1 cellular context compared by ENCODE assay signal in genomic region chr1:37595440-37596181, GRCh38.
TF ChIP-seq lines count a peak whose summit lies in the region.

Gene GNL2 (minus strand): TSS chr1:37595937. CDS start chr1:37595822, 115 bp downstream.

TF ChIP-seq in K562, 482 proteins besides CTCF, POLR2A, EP300 and RAD21 (continued from another document and continues in another):
- 0 out of 2 replicates have a peak, but pooled peaks have one; percentile 70 for TF ChIP-seq ZBTB43 (CRISPR knock-in tag; IDR thresholded peaks at IDR 0.05)
- TF ChIP-seq ATF7 (IDR thresholded peaks at IDR 0.05): peak; percentile 93
- TF ChIP-seq ILK (tag; IDR thresholded peaks at IDR 0.05; ENCODE audit: borderline replicate concordance, low read depth): no peak
- no peak for TF ChIP-seq ZNF407 (IDR thresholded peaks at IDR 0.05; ENCODE audit: low read depth)
- no peak for TF ChIP-seq ZNF41 (CRISPR knock-in tag; conservative IDR thresholded peaks at IDR 0.05)
- TF ChIP-seq NCOR1 (IDR thresholded peaks at IDR 0.05): no peak
- no peak for TF ChIP-seq ZNF561 (CRISPR knock-in tag; conservative IDR thresholded peaks at IDR 0.05)
- no peak for TF ChIP-seq TRIM28 (IDR thresholded peaks at IDR 0.05)
- no peak for TF ChIP-seq TFE3 (CRISPR knock-in tag; IDR thresholded peaks at IDR 0.05)
- no peak for TF ChIP-seq ZNF140 (CRISPR knock-in tag; IDR thresholded peaks at IDR 0.05)
- no peak for TF ChIP-seq NUFIP1 (IDR thresholded peaks at IDR 0.05; ENCODE audit: partially characterized antibody)
- no peak for TF ChIP-seq RUNX1 (IDR thresholded peaks at IDR 0.05; ENCODE audit: low read depth)
- peak; percentile 93 for TF ChIP-seq L3MBTL2 (IDR thresholded peaks at IDR 0.05)
- TF ChIP-seq MXD1 (CRISPR knock-in tag; IDR thresholded peaks at IDR 0.05; ENCODE audit: borderline replicate concordance, poor library complexity, severe bottlenecking): peak; percentile 93
- TF ChIP-seq ZNF217 (CRISPR knock-in tag; IDR thresholded peaks at IDR 0.05): no peak
- peak; percentile 77 for TF ChIP-seq POLR2H (tag; IDR thresholded peaks at IDR 0.05; ENCODE audit: low read depth)
- TF ChIP-seq RBM17 (IDR thresholded peaks at IDR 0.05; ENCODE audit: borderline replicate concordance, low read depth, low read length): no peak
- no peak for TF ChIP-seq ERF (CRISPR knock-in tag; IDR thresholded peaks at IDR 0.05)
- no peak for TF ChIP-seq SMARCC2 (IDR thresholded peaks at IDR 0.05; ENCODE audit: low read depth)
- TF ChIP-seq NR4A1 (CRISPR knock-in tag; IDR thresholded peaks at IDR 0.05): no peak
- TF ChIP-seq NR4A1 (tag; IDR thresholded peaks at IDR 0.05): no peak; the same call in 1 of the 2 replicates
- no peak for TF ChIP-seq NR2F6 (CRISPR knock-in tag; IDR thresholded peaks at IDR 0.05)
- TF ChIP-seq HBP1 (CRISPR knock-in tag; IDR thresholded peaks at IDR 0.05): 0 out of 2 replicates have a peak, but pooled peaks have one; percentile 47
- peak; percentile 27; the same call in 1 of the 2 replicates for TF ChIP-seq TCF3 (CRISPR knock-in tag; IDR thresholded peaks at IDR 0.05)
- TF ChIP-seq EP400 (IDR thresholded peaks at IDR 0.05): peak; percentile 100
- TF ChIP-seq ZFP36 (IDR thresholded peaks at IDR 0.05; ENCODE audit: low read depth, low read length, partially characterized antibody): no peak
- TF ChIP-seq ID3 (CRISPR knock-in tag; IDR thresholded peaks at IDR 0.05): no peak
- peak; percentile 75; the same call in 1 of the 2 replicates for TF ChIP-seq ID3 (tag; IDR thresholded peaks at IDR 0.05)
- TF ChIP-seq HSF4 (CRISPR knock-in tag; IDR thresholded peaks at IDR 0.05; ENCODE audit: borderline replicate concordance): no peak
- TF ChIP-seq ZNF57 (CRISPR knock-in tag; IDR thresholded peaks at IDR 0.05): no peak
- no peak for TF ChIP-seq KDM1A (IDR thresholded peaks at IDR 0.05)
- no peak for TF ChIP-seq MTF1 (CRISPR knock-in tag; IDR thresholded peaks at IDR 0.05; ENCODE audit: borderline replicate concordance)
- TF ChIP-seq NFRKB (IDR thresholded peaks at IDR 0.05; ENCODE audit: low read depth): peak; percentile 71; the same call in 1 of the 2 replicates
- TF ChIP-seq EGR1 (conservative IDR thresholded peaks at IDR 0.05): peak; percentile 94
- TF ChIP-seq SNRNP70 (optimal IDR thresholded peaks at IDR 0.05; ENCODE audit: low read depth, low read length): no peak
- peak; percentile 95 for TF ChIP-seq TFAP4 (CRISPR knock-in tag; IDR thresholded peaks at IDR 0.05; ENCODE audit: borderline replicate concordance)
- TF ChIP-seq ZNF384 (IDR thresholded peaks at IDR 0.05; ENCODE audit: low read depth, low read length): 0 out of 2 replicates have a peak, but pooled peaks have one; percentile 17
- TF ChIP-seq SFPQ (IDR thresholded peaks at IDR 0.05; ENCODE audit: low read depth, low read length): no peak
- TF ChIP-seq ZNF263 (CRISPR knock-in tag; IDR thresholded peaks at IDR 0.05; ENCODE audit: borderline replicate concordance): peak; percentile 69
- no peak for TF ChIP-seq ETV6 (IDR thresholded peaks at IDR 0.05; ENCODE audit: borderline replicate concordance in 1 of 2, low read depth in 2 of 2, low read length in 1 of 2)
- 0 out of 2 replicates have a peak, but pooled peaks have one; percentile 13 for TF ChIP-seq ETV6 (CRISPR knock-in tag; IDR thresholded peaks at IDR 0.05; ENCODE audit: borderline replicate concordance)
- TF ChIP-seq SAFB2 (IDR thresholded peaks at IDR 0.05; ENCODE audit: borderline replicate concordance, low read depth, low read length, severe bottlenecking): no peak
- peak; percentile 85 for TF ChIP-seq E2F8 (IDR thresholded peaks at IDR 0.05; ENCODE audit: low read depth, partially characterized antibody)
- TF ChIP-seq FOXA1 (IDR thresholded peaks at IDR 0.05; ENCODE audit: borderline replicate concordance): no peak
